Comparison of ENCODE assay signal across 15 cellular contexts in genomic region chr1:30791853-30792252, GRCh38. TPM values are rescaled to one million over a fixed set of nuclear protein-coding genes. Genes with fewer than 3 reads are reported as not detected.
DNase-seq lines count a peak whose midpoint lies in the region; ATAC-seq lines count a peak whose summit lies in the region.
"Had no signal": no experiment of that assay in that cellular context is flagged by ENCODE, and none has a peak within 500 bp of the region (broad histone marks: within the 10 kb centered on the region; RNA-seq: fewer than 3 reads in every experiment).

No MANE protein-coding gene starts in this region.

- peaks cover 7% of the 10 kb centered on the region for H3K4me1 Mint-ChIP-seq in activated T-helper 17 cell treated with anti-CD3 and anti-CD28 coated beads, Interleukin-2, amount 50 U/mL, for 72 hours
- peaks cover 8 to 24% (median 12%) of the 10 kb centered on the region in 3 donors for H3K4me1 Mint-ChIP-seq in naive B cell
- peaks cover 5 to 14% (median 12%) of the 10 kb centered on the region in 4 donors for H3K4me1 Mint-ChIP-seq in naive thymus-derived CD8-positive, alpha-beta T cell

- H3K4me3 ChIP-seq in BLaER1 = no peak overlapping the region
- H3K4me3 ChIP-seq: GM23338 had no signal

- H3K36me3 Mint-ChIP-seq in activated T-helper 17 cell treated with anti-CD3 and anti-CD28 coated beads, Interleukin-2, amount 50 U/mL, for 72 hours (ENCODE audit: low read depth) = no peaks in the 10 kb centered on the region
- H3K36me3 Mint-ChIP-seq in naive B cell = no peaks in the 10 kb centered on the region
- no peaks in the 10 kb centered on the region for H3K36me3 Mint-ChIP-seq in naive thymus-derived CD8-positive, alpha-beta T cell
- H3K36me3 Mint-ChIP-seq: CD14-positive monocyte; CD8-positive, alpha-beta memory T cell had no signal

- H3K9me3 ChIP-seq in BLaER1 = no peaks in the 10 kb centered on the region

- no peak for ATAC-seq in activated T-helper 17 cell treated with anti-CD3 and anti-CD28 coated beads, Interleukin-2, amount 50 U/mL, for 72 hours (replicated peaks)
- no peak for ATAC-seq in naive B cell (ENCODE audit: low read depth in 2 of 2)
- ATAC-seq in naive thymus-derived CD8-positive, alpha-beta T cell = no peak
- no peak for ATAC-seq in HG03442 (IDR thresholded peaks at IDR 0.05; ENCODE audit: unreplicated experiment)
- no peak for ATAC-seq in left colon
- ATAC-seq: GM23338 had no signal

- H3K27ac Mint-ChIP-seq in activated T-helper 17 cell treated with anti-CD3 and anti-CD28 coated beads, Interleukin-2, amount 50 U/mL, for 72 hours = peak overlapping the region; percentile 23
- H3K27ac Mint-ChIP-seq in naive B cell = peak overlapping the region in 4 of 6 donors; percentile 38 to 97 (median 88)
- H3K27ac Mint-ChIP-seq in naive thymus-derived CD8-positive, alpha-beta T cell = peak overlapping the region in 2 of 10 donors; percentile 44 to 74
- H3K27ac Mint-ChIP-seq: B cell, GM23338 had no signal

- H3K27ac ChIP-seq in BLaER1 = no peak overlapping the region

- peaks cover 26% of the 10 kb centered on the region for H3K4me1 ChIP-seq in BLaER1

- H3K4me2 ChIP-seq in BLaER1 = peak overlapping the region; percentile 62; the same call in 1 of the 2 replicates
- H3K4me2 ChIP-seq: GM23338 had no signal

- intact Hi-C loops in left colon (cut with DNase I, micrococcal nuclease) = no loop called here

- no peaks in the 10 kb centered on the region for H3K9me3 Mint-ChIP-seq in activated T-helper 17 cell treated with anti-CD3 and anti-CD28 coated beads, Interleukin-2, amount 50 U/mL, for 72 hours
- peaks cover 0 to 1% (median 0%) of the 10 kb centered on the region in 7 donors for H3K9me3 Mint-ChIP-seq in naive B cell
- H3K9me3 Mint-ChIP-seq in naive thymus-derived CD8-positive, alpha-beta T cell = peaks cover 0 to 2% (median 0%) of the 10 kb centered on the region in 9 donors
- H3K9me3 Mint-ChIP-seq: CD8-positive, alpha-beta memory T cell; GM23338 had no signal

- no peak overlapping the region for H3K9ac ChIP-seq in BLaER1

- POLR2A ChIA-PET in naive thymus-derived CD8-positive, alpha-beta T cell (lab: Charles Lee) = no interaction called here

- H3K36me3 ChIP-seq in BLaER1 = no peaks in the 10 kb centered on the region

- DNase-seq in CD1c-positive myeloid dendritic cell (ENCODE audit: extremely low spot score) = peak; percentile 55
- DNase-seq in naive B cell = no peak
- DNase-seq in NCI-H446 (lab: John Stamatoyannopoulos, UW) = no peak
- DNase-seq in naive thymus-derived CD8-positive, alpha-beta T cell = no peak
- no peak for DNase-seq in left colon
- DNase-seq: CD8-positive, alpha-beta memory T cell; DMS 273 treated with DMSO at 0.1 percent for 48 hours; H7; IMR-90 had no signal

- no peak overlapping the region for H3K4me3 Mint-ChIP-seq in activated T-helper 17 cell treated with anti-CD3 and anti-CD28 coated beads, Interleukin-2, amount 50 U/mL, for 72 hours
- H3K4me3 Mint-ChIP-seq in naive B cell = no peak overlapping the region
- no peak overlapping the region for H3K4me3 Mint-ChIP-seq in naive thymus-derived CD8-positive, alpha-beta T cell
- H3K4me3 Mint-ChIP-seq: B cell, CD14-positive monocyte, GM23338 had no signal

- H3K27me3 ChIP-seq in BLaER1 = peaks cover 5% of the 10 kb centered on the region; the same call in 1 of the 2 replicates

- H3K27me3 Mint-ChIP-seq in activated T-helper 17 cell treated with anti-CD3 and anti-CD28 coated beads, Interleukin-2, amount 50 U/mL, for 72 hours = peaks cover 23% of the 10 kb centered on the region
- peaks cover 12 to 56% (median 39%) of the 10 kb centered on the region in 3 donors for H3K27me3 Mint-ChIP-seq in naive B cell
- peaks cover 3 to 33% (median 15%) of the 10 kb centered on the region in 5 donors for H3K27me3 Mint-ChIP-seq in naive thymus-derived CD8-positive, alpha-beta T cell

- H4K20me1 ChIP-seq in BLaER1 = no peaks in the 10 kb centered on the region; the same call in 1 of the 2 replicates

RNA-seq across cellular contexts. Expression of gene LAPTM5, which starts 34.3 kb away (rescaled TPM):
- 100 to 1,000 TPM; 316 to 333 TPM for total RNA-seq in activated T-helper 17 cell treated with anti-CD3 and anti-CD28 coated beads, Interleukin-2, amount 50 U/mL, for 72 hours
- polyA plus RNA-seq in naive B cell (ENCODE audit: low read depth in 6 of 6) = 1,000 to 10,000 TPM; 1,442 to 2,525 (median 1,701) TPM
- total RNA-seq in naive thymus-derived CD8-positive, alpha-beta T cell = 100 to 1,000 TPM; 565 to 585 TPM
- 100 to 1,000 TPM; 534 to 602 (median 561) TPM for polyA plus RNA-seq in naive thymus-derived CD8-positive, alpha-beta T cell
- 10 to 100 TPM; 10.7 to 49.1 TPM for total RNA-seq in left colon
- total RNA-seq: GM23338, IMR-90 had no signal

Comparison
In these comparisons a context has a peak if more than half of its experiments do, and no peak if none do; other contexts are left out.
1. RNA of gene LAPTM5, which starts 34.3 kb away (total RNA-seq): 565 to 585 TPM in naive thymus-derived CD8-positive, alpha-beta T cell and 316 to 333 TPM in activated T-helper 17 cell treated with anti-CD3 and anti-CD28 coated beads, Interleukin-2, amount 50 U/mL, for 72 hours; 10.7 to 49.1 TPM in left colon; every median in the first group is over 4 times any median in the second.